Comparison of ENCODE assay signal across 8 cellular contexts in genomic region chr20:3890410-3890751, GRCh38. TPM values are rescaled to one million over a fixed set of nuclear protein-coding genes. Genes with fewer than 3 reads are reported as not detected.
A peak's percentile ranks its signal among the peaks of the same experiment; 100 is the strongest.
DNase-seq lines count a peak whose midpoint lies in the region; ATAC-seq, FAIRE-seq and TF ChIP-seq lines count a peak whose summit lies in the region.

No MANE protein-coding gene starts in this region.

- TF ChIP-seq CTCF in activated B cell treated with CpG ODN at 0.5 μM for 24 hours (IDR thresholded peaks at IDR 0.05) (no peak), glutamatergic neuron (IDR thresholded peaks at IDR 0.05; ENCODE audit: partially characterized antibody, unreplicated experiment) (no peak)

- intact Hi-C loops in activated B cell treated with CpG ODN at 0.5 μM for 24 hours (cut with micrococcal nuclease) = loop anchor here (2.0 kb wide), 1 partner anchor 16 kb away; no protein-coding TSS in a partner anchor

- DNase-seq in HT-29 (ENCODE audit: low spot score) (peak; percentile 25), activated B cell treated with CpG ODN at 0.5 μM for 24 hours (no peak), glutamatergic neuron (no peak), GM12891 (ENCODE audit: insufficient read length, low spot score) (no peak), amniotic stem cell (lab: John Stamatoyannopoulos, UW) (no peak)

- POLR2A ChIA-PET in activated B cell treated with CpG ODN at 0.5 μM for 24 hours (lab: Charles Lee) = interaction anchor here (1.0 to 2.7 kb wide), 4 partner anchors 16 to 123 kb away, joined by 5 to 13 read pairs (median 8); partner anchors contain the start of genes ADISSP and AP5S1

- TF ChIP-seq POLR2A in GM12891 (IDR thresholded peaks at IDR 0.05; ENCODE audit: low read depth, low read length) = no peak

- no peak for ATAC-seq in activated B cell treated with CpG ODN at 0.5 μM for 24 hours (ENCODE audit: low read depth)
- ATAC-seq in HG02852 (IDR thresholded peaks at IDR 0.05; ENCODE audit: unreplicated experiment) = no peak

- FAIRE-seq in GM12891 (lab: Jason Lieb, UNC) = no peak

- peak overlapping the region; percentile 97 for H3K4me3 Mint-ChIP-seq in activated B cell treated with CpG ODN at 0.5 μM for 24 hours
- peak overlapping the region; percentile 99 for H3K4me3 Mint-ChIP-seq in glutamatergic neuron (ENCODE audit: unreplicated experiment)

- H3K27ac Mint-ChIP-seq in activated B cell treated with CpG ODN at 0.5 μM for 24 hours (peak overlapping the region; percentile 92), glutamatergic neuron (ENCODE audit: unreplicated experiment) (peak overlapping the region; percentile 98)

- CTCF ChIA-PET in activated B cell treated with CpG ODN at 0.5 μM for 24 hours (lab: Charles Lee) = no interaction called here

- H3K4me1 ChIP-seq in BLaER1 = peaks cover 59% of the 10 kb centered on the region

- H3K4me3 ChIP-seq in BLaER1 = peak overlapping the region; percentile 83
- H3K4me3 ChIP-seq in skin epidermis = peak overlapping the region; percentile 73 to 98 (median 86)

- peaks cover 57% of the 10 kb centered on the region for H4K20me1 ChIP-seq in BLaER1

- H3K4me2 ChIP-seq in BLaER1 = peak overlapping the region; percentile 77

- H3K4me1 Mint-ChIP-seq in activated B cell treated with CpG ODN at 0.5 μM for 24 hours = peaks cover 59% of the 10 kb centered on the region
- H3K4me1 Mint-ChIP-seq in glutamatergic neuron (ENCODE audit: low read depth, unreplicated experiment) = peaks cover 25% of the 10 kb centered on the region

- H3K9ac ChIP-seq in BLaER1 = peak overlapping the region; percentile 94

- no peaks in the 10 kb centered on the region for H3K27me3 Mint-ChIP-seq in activated B cell treated with CpG ODN at 0.5 μM for 24 hours
- peaks cover 12% of the 10 kb centered on the region for H3K27me3 Mint-ChIP-seq in glutamatergic neuron (ENCODE audit: unreplicated experiment)

- no peaks in the 10 kb centered on the region for H3K9me3 ChIP-seq in BLaER1

- H3K36me3 Mint-ChIP-seq in activated B cell treated with CpG ODN at 0.5 μM for 24 hours (ENCODE audit: low read depth) = peaks cover 37% of the 10 kb centered on the region
- H3K36me3 Mint-ChIP-seq in glutamatergic neuron (ENCODE audit: unreplicated experiment) = peaks cover 9% of the 10 kb centered on the region

- peaks cover 2% of the 10 kb centered on the region for H3K9me3 Mint-ChIP-seq in activated B cell treated with CpG ODN at 0.5 μM for 24 hours
- H3K9me3 Mint-ChIP-seq in glutamatergic neuron (ENCODE audit: unreplicated experiment) = peaks cover 18% of the 10 kb centered on the region

- no peaks in the 10 kb centered on the region for H3K27me3 ChIP-seq in BLaER1

- peaks cover 49% of the 10 kb centered on the region for H3K36me3 ChIP-seq in BLaER1

- H3K27ac ChIP-seq in BLaER1 (peak overlapping the region; percentile 92), skin epidermis (peak overlapping the region in 20 of 21 experiments; percentile 88 to 99 (median 98))

TF ChIP-seq in GM12891, 5 proteins besides CTCF, POLR2A, EP300 and RAD21:
- TF ChIP-seq POU2F2 (IDR thresholded peaks at IDR 0.05; ENCODE audit: low read depth, low read length) (no peak), POLR2AphosphoS5 (IDR thresholded peaks at IDR 0.05; ENCODE audit: low read depth, low read length) (no peak), SPI1 (IDR thresholded peaks at IDR 0.05; ENCODE audit: low read depth, low read length) (no peak), TAF1 (IDR thresholded peaks at IDR 0.05; ENCODE audit: low read depth, low read length) (no peak), PAX5 (IDR thresholded peaks at IDR 0.05; ENCODE audit: insufficient read depth, low read length, severe bottlenecking) (no peak)

RNA-seq across cellular contexts. Expression of gene PANK2, which starts 1.2 kb away (rescaled TPM):
- total RNA-seq in HT-29 (2014; rRNA removed; shearing (Covaris generic)) = 34.6 and 39.1 TPM in 2 replicates
- total RNA-seq in activated B cell treated with CpG ODN at 0.5 μM for 24 hours (52.1 and 55.0 TPM in 2 replicates), glutamatergic neuron (ENCODE audit: unreplicated experiment) (60.3 TPM)
- 25.2 TPM for polyA plus RNA-seq in GM12891 (2012; ENCODE audit: low read depth, missing spikeins)

RNA-seq across cellular contexts. Expression of gene MAVS, which starts 43.7 kb away (rescaled TPM):
- total RNA-seq in HT-29 (2014; rRNA removed; shearing (Covaris generic)) = 23.8 and 27.3 TPM in 2 replicates
- 33.5 and 39.7 TPM in 2 replicates for total RNA-seq in activated B cell treated with CpG ODN at 0.5 μM for 24 hours
- 25.8 TPM for total RNA-seq in glutamatergic neuron (ENCODE audit: unreplicated experiment)
- polyA plus RNA-seq in GM12891 (2012; ENCODE audit: low read depth, missing spikeins) = 7.8 TPM
